Comparison of ENCODE assay signal across 21 cellular contexts in the genomic region with DNA sequence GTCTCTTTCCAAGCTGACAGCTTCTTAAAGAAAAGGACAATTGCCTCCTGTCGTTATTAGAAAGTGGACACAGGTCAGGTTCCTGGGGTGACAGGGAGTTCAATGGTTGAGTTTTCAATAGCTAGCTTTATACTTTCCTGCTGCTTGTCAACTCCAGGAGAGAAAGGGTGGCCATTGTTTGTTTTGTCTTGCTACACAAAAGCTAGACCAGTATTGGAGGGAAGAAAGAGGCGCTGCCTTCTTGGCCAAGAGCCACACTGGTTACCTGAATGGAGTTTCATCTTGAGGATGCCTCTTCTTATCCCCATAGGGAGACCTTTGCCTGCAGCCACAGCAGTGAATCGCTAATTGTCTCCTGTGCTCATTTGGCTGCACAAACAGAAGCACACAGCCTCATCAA.
A peak's percentile ranks its signal among the peaks of the same experiment; 100 is the strongest.
DNase-seq lines count a peak whose midpoint lies in the region; ATAC-seq, FAIRE-seq and TF ChIP-seq lines count a peak whose summit lies in the region.
"Had no signal": no experiment of that assay in that cellular context is flagged by ENCODE, and none has a peak within 500 bp of the region (broad histone marks: within the 10 kb centered on the region; RNA-seq: fewer than 3 reads in every experiment).

No MANE protein-coding gene starts in this region.

- ATAC-seq in left lobe of liver (no peak), HepG2 (no peak), GM19397 (IDR thresholded peaks at IDR 0.05; ENCODE audit: unreplicated experiment) (no peak)
- ATAC-seq: T-cell had no signal

- H3K4me3 ChIP-seq in HepG2 (replicated peaks in 1 of 3; ENCODE audit: insufficient read depth in 1 of 3, low read depth in 2 of 3, low read length in 3 of 3) = no peak overlapping the region
- H3K4me3 ChIP-seq: BLaER1 treated with 17β-estradiol and CSF1 and Interleukin-3, amounts not matched to agents 10 nM and 100 nM; GM23248; Peyer's patch; SJCRH30 had no signal

- H2AFZ ChIP-seq in HepG2 (ENCODE audit: low read length) = no peak overlapping the region
- H2AFZ ChIP-seq: GM23248 had no signal

- BruUV-seq in HepG2 (replicated peaks; lab: Mats Ljungman, UMichigan) = no TSS peak

- CTCF ChIA-PET in HepG2 (lab: Yijun Ruan, JAX; ENCODE audit: low intra/inter-chr PET ratio, low total read pairs) = no interaction called here

- POLR2A ChIA-PET in HepG2 (lab: Yijun Ruan, JAX) = no interaction called here

- no peak for TF ChIP-seq POLR2A in HepG2 (IDR thresholded peaks at IDR 0.05; ENCODE audit: insufficient read depth in 1 of 2, low read depth in 2 of 2, low read length in 2 of 2)

- no peak overlapping the region for H3K9ac ChIP-seq in HepG2 (ENCODE audit: insufficient read depth, low read depth, low read length)
- H3K9ac ChIP-seq: BLaER1 treated with 17β-estradiol and CSF1 and Interleukin-3, amounts not matched to agents 10 nM and 100 nM; GM23248 had no signal

- DNase-seq in NCI-H2081 (lab: John Stamatoyannopoulos, UW) (peak; percentile 14 to 51), NCI-H2081 treated with DMSO at 0.1 percent for 48 hours (lab: John Stamatoyannopoulos, UW) (no peak), NCI-H146 treated with DMSO at 0.1 percent for 48 hours (lab: John Stamatoyannopoulos, UW; ENCODE audit: unreplicated experiment) (peak; percentile 46), NCI-H2227 (lab: John Stamatoyannopoulos, UW; ENCODE audit: unreplicated experiment) (peak; percentile 64), retina (peak; percentile 16), left lobe of liver (ENCODE audit: low spot score) (no peak), HepG2 (ENCODE audit: low spot score) (no peak)
- DNase-seq: 8988T; CD4-positive, alpha-beta memory T cell; DND-41; GM23248; NCI-H1105; NCI-H2107; NCI-H446; Peyer's patch; SJCRH30; T-cell had no signal

- no peaks in the 10 kb centered on the region for H4K20me1 ChIP-seq in HepG2 (ENCODE audit: insufficient read depth, low read length)
- H4K20me1 ChIP-seq: BLaER1 treated with 17β-estradiol and CSF1 and Interleukin-3, amounts not matched to agents 10 nM and 100 nM had no signal

- no peak overlapping the region for H3K27ac ChIP-seq in HepG2 (ENCODE audit: extremely low read length, insufficient read depth, low read length)
- H3K27ac ChIP-seq: BLaER1 treated with 17β-estradiol and CSF1 and Interleukin-3, amounts not matched to agents 10 nM and 100 nM; GM23248; Peyer's patch; SJCRH30 had no signal

- TF ChIP-seq RAD21 in HepG2 (CRISPR knock-in tag; IDR thresholded peaks at IDR 0.05) = no peak

- no peaks in the 10 kb centered on the region for H3K27me3 ChIP-seq in HepG2 (ENCODE audit: control insufficient read depth in 1 of 2, insufficient read depth in 2 of 2, low read length in 2 of 2)
- H3K27me3 ChIP-seq: BLaER1 treated with 17β-estradiol and CSF1 and Interleukin-3, amounts not matched to agents 10 nM and 100 nM; Peyer's patch; SJCRH30 had no signal

- no peak overlapping the region for H3K4me2 ChIP-seq in HepG2 (ENCODE audit: low read depth, low read length)
- H3K4me2 ChIP-seq: BLaER1 treated with 17β-estradiol and CSF1 and Interleukin-3, amounts not matched to agents 10 nM and 100 nM had no signal

- no peaks in the 10 kb centered on the region for H3K36me3 ChIP-seq in HepG2 (replicated peaks in 1 of 2; ENCODE audit: control insufficient read depth in 1 of 2, insufficient read depth in 2 of 2, low read length in 2 of 2)
- H3K36me3 ChIP-seq: BLaER1 treated with 17β-estradiol and CSF1 and Interleukin-3, amounts not matched to agents 10 nM and 100 nM; Peyer's patch; SJCRH30 had no signal

- no peaks in the 10 kb centered on the region for H3K4me1 ChIP-seq in HepG2 (ENCODE audit: insufficient read depth, low read length)
- H3K4me1 ChIP-seq: BLaER1 treated with 17β-estradiol and CSF1 and Interleukin-3, amounts not matched to agents 10 nM and 100 nM; Peyer's patch; SJCRH30 had no signal

- intact Hi-C loops in HepG2 (cut with micrococcal nuclease; ENCODE audit: unreplicated experiment) = no loop called here

- TF ChIP-seq CTCF in HepG2 (CRISPR knock-in tag; IDR thresholded peaks at IDR 0.05) = no peak

- peaks cover 93% of the 10 kb centered on the region for H3K9me3 ChIP-seq in HepG2 (ENCODE audit: low read length)
- H3K9me3 ChIP-seq: Peyer's patch, SJCRH30 had no signal

- no peak for FAIRE-seq in HepG2 (lab: Jason Lieb, UNC)
- FAIRE-seq: GM12891, HTR-8/SVneo had no signal

- in situ Hi-C loops in HepG2 (cut with HindIII; ENCODE audit: extremely low pct_ligation_motif_present, low pct_unique_long_range_greater_than_20kb) = no loop called here

- no peaks in the 10 kb centered on the region for H3K79me2 ChIP-seq in HepG2 (ENCODE audit: insufficient read depth, low read length)

- TF ChIP-seq EP300 in HepG2 (IDR thresholded peaks at IDR 0.05; ENCODE audit: low read depth in 2 of 2, low read length in 2 of 2) (no peak), HepG2 (CRISPR knock-in tag; IDR thresholded peaks at IDR 0.05; ENCODE audit: borderline replicate concordance) (no peak)

- 0% methylated on average over 3 of the region's 3 CpGs for WGBS in HepG2 (ENCODE audit: low lambda C conversion rate)

TF ChIP-seq in HepG2, 621 proteins besides CTCF, POLR2A, EP300 and RAD21 (continues in another document):
- TF ChIP-seq ZNF567 (CRISPR knock-in tag; IDR thresholded peaks at IDR 0.05; ENCODE audit: borderline replicate concordance) = no peak
- TF ChIP-seq ZNF460 (CRISPR knock-in tag; IDR thresholded peaks at IDR 0.05; ENCODE audit: borderline replicate concordance) = no peak
- no peak for TF ChIP-seq SALL1 (CRISPR knock-in tag; IDR thresholded peaks at IDR 0.05)
- TF ChIP-seq, protein P1, sequence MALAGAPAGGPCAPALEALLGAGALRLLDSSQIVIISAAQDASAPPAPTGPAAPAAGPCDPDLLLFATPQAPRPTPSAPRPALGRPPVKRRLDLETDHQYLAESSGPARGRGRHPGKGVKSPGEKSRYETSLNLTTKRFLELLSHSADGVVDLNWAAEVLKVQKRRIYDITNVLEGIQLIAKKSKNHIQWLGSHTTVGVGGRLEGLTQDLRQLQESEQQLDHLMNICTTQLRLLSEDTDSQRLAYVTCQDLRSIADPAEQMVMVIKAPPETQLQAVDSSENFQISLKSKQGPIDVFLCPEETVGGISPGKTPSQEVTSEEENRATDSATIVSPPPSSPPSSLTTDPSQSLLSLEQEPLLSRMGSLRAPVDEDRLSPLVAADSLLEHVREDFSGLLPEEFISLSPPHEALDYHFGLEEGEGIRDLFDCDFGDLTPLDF (CRISPR knock-in tag; IDR thresholded peaks at IDR 0.05) = no peak
- TF ChIP-seq, protein P2, sequence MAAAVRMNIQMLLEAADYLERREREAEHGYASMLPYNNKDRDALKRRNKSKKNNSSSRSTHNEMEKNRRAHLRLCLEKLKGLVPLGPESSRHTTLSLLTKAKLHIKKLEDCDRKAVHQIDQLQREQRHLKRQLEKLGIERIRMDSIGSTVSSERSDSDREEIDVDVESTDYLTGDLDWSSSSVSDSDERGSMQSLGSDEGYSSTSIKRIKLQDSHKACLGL (CRISPR knock-in tag; IDR thresholded peaks at IDR 0.05) = no peak
- TF ChIP-seq, protein P3, sequence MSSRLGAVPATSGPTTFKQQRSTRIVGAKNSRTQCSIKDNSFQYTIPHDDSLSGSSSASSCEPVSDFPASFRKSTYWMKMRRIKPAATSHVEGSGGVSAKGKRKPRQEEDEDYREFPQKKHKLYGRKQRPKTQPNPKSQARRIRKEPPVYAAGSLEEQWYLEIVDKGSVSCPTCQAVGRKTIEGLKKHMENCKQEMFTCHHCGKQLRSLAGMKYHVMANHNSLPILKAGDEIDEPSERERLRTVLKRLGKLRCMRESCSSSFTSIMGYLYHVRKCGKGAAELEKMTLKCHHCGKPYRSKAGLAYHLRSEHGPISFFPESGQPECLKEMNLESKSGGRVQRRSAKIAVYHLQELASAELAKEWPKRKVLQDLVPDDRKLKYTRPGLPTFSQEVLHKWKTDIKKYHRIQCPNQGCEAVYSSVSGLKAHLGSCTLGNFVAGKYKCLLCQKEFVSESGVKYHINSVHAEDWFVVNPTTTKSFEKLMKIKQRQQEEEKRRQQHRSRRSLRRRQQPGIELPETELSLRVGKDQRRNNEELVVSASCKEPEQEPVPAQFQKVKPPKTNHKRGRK (CRISPR knock-in tag; IDR thresholded peaks at IDR 0.05) = no peak
- TF ChIP-seq, protein P4, sequence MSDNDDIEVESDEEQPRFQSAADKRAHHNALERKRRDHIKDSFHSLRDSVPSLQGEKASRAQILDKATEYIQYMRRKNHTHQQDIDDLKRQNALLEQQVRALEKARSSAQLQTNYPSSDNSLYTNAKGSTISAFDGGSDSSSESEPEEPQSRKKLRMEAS (IDR thresholded peaks at IDR 0.05) = no peak
- no peak for TF ChIP-seq ZNF652 (CRISPR knock-in tag; IDR thresholded peaks at IDR 0.05; ENCODE audit: borderline replicate concordance, low read depth)
- TF ChIP-seq, protein P5, sequence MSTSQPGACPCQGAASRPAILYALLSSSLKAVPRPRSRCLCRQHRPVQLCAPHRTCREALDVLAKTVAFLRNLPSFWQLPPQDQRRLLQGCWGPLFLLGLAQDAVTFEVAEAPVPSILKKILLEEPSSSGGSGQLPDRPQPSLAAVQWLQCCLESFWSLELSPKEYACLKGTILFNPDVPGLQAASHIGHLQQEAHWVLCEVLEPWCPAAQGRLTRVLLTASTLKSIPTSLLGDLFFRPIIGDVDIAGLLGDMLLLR (CRISPR knock-in tag; IDR thresholded peaks at IDR 0.05) = no peak
- TF ChIP-seq CBX5 (CRISPR knock-in tag; IDR thresholded peaks at IDR 0.05; ENCODE audit: borderline replicate concordance) = no peak

Comparison
In these comparisons a context has a peak if more than half of its experiments do, and no peak if none do; other contexts are left out.
1. DNase-seq: peak in NCI-H2081 (2 of 2), NCI-H146 treated with DMSO at 0.1 percent for 48 hours (single experiment), NCI-H2227 (single experiment) and retina (single experiment); none in NCI-H2081 treated with DMSO at 0.1 percent for 48 hours (single experiment), left lobe of liver (single experiment) and HepG2 (single experiment).